In the genomic region with DNA sequence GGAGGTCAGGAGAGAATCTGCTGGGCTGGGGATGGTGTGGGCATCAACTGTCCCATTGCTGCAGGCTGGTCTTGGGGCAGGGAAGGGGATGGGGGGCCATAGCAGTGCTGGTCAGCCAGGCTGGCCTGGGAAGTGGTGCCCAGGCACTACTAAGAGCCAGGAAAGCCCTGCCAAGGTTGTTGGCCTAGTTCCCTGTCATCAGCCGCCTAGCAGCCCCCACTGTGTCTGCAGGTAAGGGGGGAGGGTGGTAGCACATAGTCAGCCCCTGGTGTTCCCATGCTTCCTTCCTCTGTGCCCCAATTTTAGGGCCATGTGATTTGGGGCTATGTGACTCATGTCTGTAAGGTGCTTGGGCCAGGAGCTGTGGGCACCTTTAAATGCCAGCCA, we compare ENCODE assay signal across 7 cellular contexts. TPM values are rescaled to one million over a fixed set of nuclear protein-coding genes. Genes with fewer than 3 reads are reported as not detected.
DNase-seq lines count a peak whose midpoint lies in the region; ATAC-seq and TF ChIP-seq lines count a peak whose summit lies in the region.

No MANE protein-coding gene starts in this region.

- peaks cover 0 to 2% (median 0%) of the 10 kb centered on the region in 5 experiments for H3K9me3 Mint-ChIP-seq in brain

- 71 to 75% methylated on average over 1 of the region's 1 CpG for WGBS in mesodermal cell (ENCODE audit: insufficient coverage in 2 of 2), 2 experiments

- H3K27ac ChIP-seq in Peyer's patch (peak overlapping the region; percentile 84 to 96 (median 94)), mesodermal cell (ENCODE audit: low read depth, low read length, severe bottlenecking) (peak overlapping the region; percentile 93), stomach smooth muscle (ENCODE audit: low read length) (peak overlapping the region; percentile 71)

- ATAC-seq in activated CD4-positive, CD25-positive, alpha-beta regulatory T cell treated with anti-CD3 and anti-CD28 coated beads, Interleukin-2, amount 50 U/mL, for 24 hours = no peak

- H3K27me3 ChIP-seq in Peyer's patch = no peaks in the 10 kb centered on the region
- H3K27me3 ChIP-seq in stomach smooth muscle (ENCODE audit: control insufficient read depth in 1 of 2, insufficient read depth in 2 of 2, low read length in 2 of 2) = no peaks in the 10 kb centered on the region

- peaks cover 92% of the 10 kb centered on the region for H3K4me1 Mint-ChIP-seq in brain

- peaks cover 2% of the 10 kb centered on the region for H3K36me3 Mint-ChIP-seq in brain

- H3K36me3 ChIP-seq in Peyer's patch (peaks cover 0 to 34% (median 0%) of the 10 kb centered on the region in 3 donors), mesodermal cell (ENCODE audit: control insufficient read depth, insufficient read depth, low read length) (peaks cover 21% of the 10 kb centered on the region), stomach smooth muscle (ENCODE audit: control insufficient read depth in 2 of 2, insufficient read depth in 2 of 2, low read length in 2 of 2) (peaks cover 8 to 11% of the 10 kb centered on the region in 2 donors)

- no peak for TF ChIP-seq POLR2A in Peyer's patch (IDR thresholded peaks at IDR 0.05)

- H3K9me3 ChIP-seq in Peyer's patch (no peaks in the 10 kb centered on the region), mesodermal cell (ENCODE audit: control insufficient read depth, low read length) (no peaks in the 10 kb centered on the region), stomach smooth muscle (ENCODE audit: control insufficient read depth in 2 of 2, low read length in 2 of 2) (no peaks in the 10 kb centered on the region)

- DNase-seq in Peyer's patch = no peak
- DNase-seq in activated CD4-positive, CD25-positive, alpha-beta regulatory T cell treated with anti-CD3 and anti-CD28 coated beads, Interleukin-2, amount 50 U/mL, for 72 hours = no peak
- DNase-seq in NCI-H2227 treated with DMSO at 0.1 percent for 48 hours (lab: John Stamatoyannopoulos, UW) = no peak

- peak overlapping the region; percentile 90 to 96 (median 91) for H3K4me3 Mint-ChIP-seq in brain

- peak overlapping the region; percentile 94 to 99 (median 97) for H3K27ac Mint-ChIP-seq in brain

- peak overlapping the region in 1 of 2 donors; percentile 27 for H3K9ac ChIP-seq in stomach smooth muscle (ENCODE audit: low read length in 2 of 2)

- peaks cover 3 to 74% (median 36%) of the 10 kb centered on the region in 4 donors for H3K4me1 ChIP-seq in Peyer's patch
- H3K4me1 ChIP-seq in mesodermal cell (ENCODE audit: control insufficient read depth, insufficient read depth, low read length, poor library complexity, severe bottlenecking) = peaks cover 70% of the 10 kb centered on the region
- H3K4me1 ChIP-seq in stomach smooth muscle (ENCODE audit: control insufficient read depth, insufficient read depth, low read length) = peaks cover 86% of the 10 kb centered on the region

- TF ChIP-seq CTCF in Peyer's patch (IDR thresholded peaks at IDR 0.05) (no peak), brain (conservative IDR thresholded peaks at IDR 0.05) (no peak)

- H3K27me3 Mint-ChIP-seq in brain = peaks cover 12% of the 10 kb centered on the region

- peak overlapping the region in 3 of 4 donors; percentile 3 to 90 (median 86) for H3K4me3 ChIP-seq in Peyer's patch
- H3K4me3 ChIP-seq in mesodermal cell (ENCODE audit: extremely low read depth, insufficient read depth, low read length, poor library complexity, severe bottlenecking) = peak overlapping the region; percentile 80
- peak overlapping the region; percentile 49 to 51 for H3K4me3 ChIP-seq in stomach smooth muscle (ENCODE audit: low read length in 2 of 2)

RNA-seq across cellular contexts. Expression of gene GJD3, which starts 17.8 kb away (rescaled TPM):
- total RNA-seq in Peyer's patch = 1 to 10 TPM in 1 of 4 donors, not detected in 3; 1.6 TPM
- not detected for polyA plus RNA-seq in brain (ENCODE audit: insufficient read depth, low read depth, low replicate concordance)
- 0.37 TPM for polyA plus RNA-seq in mesodermal cell (2013, experiment 1 of 2)
- not detected for polyA plus RNA-seq in mesodermal cell (2013, experiment 2 of 2)

RNA-seq across cellular contexts. Expression of gene RARA, which starts 37.8 kb away (rescaled TPM):
- total RNA-seq in Peyer's patch = 10 to 100 TPM; 46.2 to 93.3 (median 72.1) TPM
- polyA plus RNA-seq in brain (ENCODE audit: insufficient read depth, low read depth, low replicate concordance) = 26.2 TPM
- polyA plus RNA-seq in mesodermal cell (2013, experiment 1 of 2) = 40.2 TPM
- 31.4 TPM for polyA plus RNA-seq in mesodermal cell (2013, experiment 2 of 2)

RNA-seq across cellular contexts. Expression of gene CDC6, which starts 59.1 kb away (rescaled TPM):
- 10 to 100 TPM in 1 of 4 donors, 1 to 10 TPM in 3; 2.5 to 21.5 (median 3.4) TPM for total RNA-seq in Peyer's patch
- polyA plus RNA-seq in brain (ENCODE audit: insufficient read depth, low read depth, low replicate concordance) = 23.2 TPM
- 27.1 TPM for polyA plus RNA-seq in mesodermal cell (2013, experiment 1 of 2)
- 24.8 TPM for polyA plus RNA-seq in mesodermal cell (2013, experiment 2 of 2)
